Comparison of ENCODE assay signal across 7 cellular contexts in genomic region chrX:40346379-40346778, GRCh38.
"Had no signal": no experiment of that assay in that cellular context is flagged by ENCODE, and none has a peak within 500 bp of the region (broad histone marks: within the 10 kb centered on the region; RNA-seq: fewer than 3 reads in every experiment).

No MANE protein-coding gene starts in this region.

- FAIRE-seq: G401.6, GM12878, GM12891, GM12892, GM19239 had no signal

- ATAC-seq: GM12878 had no signal

- DNase-seq: GDM1, GF-D8 had no signal

- H3K4me3 ChIP-seq: GM12878 had no signal
